7 cellular contexts compared by ENCODE assay signal in genomic region chr5:143788401-143788800, GRCh38. TPM values are rescaled to one million over a fixed set of nuclear protein-coding genes. Genes with fewer than 3 reads are reported as not detected.
"Had no signal": no experiment of that assay in that cellular context is flagged by ENCODE, and none has a peak within 500 bp of the region (broad histone marks: within the 10 kb centered on the region; RNA-seq: fewer than 3 reads in every experiment).

No MANE protein-coding gene starts in this region.

- DNase-seq: H9, HCEC 1CT, IMR-90 had no signal

- ATAC-seq: GM23338, K562 had no signal

- H3K9me3 Mint-ChIP-seq: GM23338, H9 had no signal

- H3K4me3 Mint-ChIP-seq: GM23338, H9 had no signal

- H3K27ac Mint-ChIP-seq: GM23338, H9 had no signal

RNA-seq across cellular contexts. Expression of gene HMHB1, which starts 23.6 kb away (rescaled TPM):
- total RNA-seq: GM23338, H1, H9, HT-29, IMR-90, K562 had no signal
- polyA plus RNA-seq: GM23338, H1, IMR-90, K562 had no signal
